9 cellular contexts compared by ENCODE assay signal in genomic region chr6:4778086-4778485, GRCh38. TPM values are rescaled to one million over a fixed set of nuclear protein-coding genes. Genes with fewer than 3 reads are reported as not detected.
DNase-seq lines count a peak whose midpoint lies in the region; ATAC-seq, FAIRE-seq and TF ChIP-seq lines count a peak whose summit lies in the region.
"Had no signal": no experiment of that assay in that cellular context is flagged by ENCODE, and none has a peak within 500 bp of the region (broad histone marks: within the 10 kb centered on the region; RNA-seq: fewer than 3 reads in every experiment).

No MANE protein-coding gene starts in this region.

- peaks cover 63% of the 10 kb centered on the region for H3K79me2 ChIP-seq in mammary epithelial cell (ENCODE audit: insufficient read depth, low read length)

- POLR2A ChIA-PET in IMR-90 (lab: Charles Lee; ENCODE audit: unreplicated experiment) = no interaction called here

- peaks cover 49% of the 10 kb centered on the region for H4K20me1 ChIP-seq in IMR-90 (ENCODE audit: insufficient read depth, low read length)
- H4K20me1 ChIP-seq in mammary epithelial cell (ENCODE audit: insufficient read depth, low read length) = no peaks in the 10 kb centered on the region

- H2BK15ac ChIP-seq in IMR-90 (ENCODE audit: low read depth, low read length) = no peak overlapping the region

- no peak for TF ChIP-seq POLR2A in IMR-90 (IDR thresholded peaks at IDR 0.05; ENCODE audit: low read depth, low read length)

- peak overlapping the region; percentile 57 for H3K27ac Mint-ChIP-seq in neural crest cell (ENCODE audit: unreplicated experiment)

- peaks cover 2% of the 10 kb centered on the region; the same call in 1 of the 2 replicates for H3K9me3 ChIP-seq in IMR-90 (ENCODE audit: control insufficient read depth, insufficient read depth, low read length)
- H3K9me3 ChIP-seq in mammary epithelial cell (replicated peaks; ENCODE audit: insufficient read depth, low read length) = peaks cover 16% of the 10 kb centered on the region

- peaks cover 2% of the 10 kb centered on the region; the same call in 1 of the 2 replicates for H3K9me1 ChIP-seq in IMR-90 (ENCODE audit: insufficient read depth, low read length)

- H2AK9ac ChIP-seq in IMR-90 (replicated peaks; ENCODE audit: low read depth, low read length, poor library complexity) = no peak overlapping the region

- TF ChIP-seq RAD21 in IMR-90 (IDR thresholded peaks at IDR 0.05; ENCODE audit: low read length) = no peak

- H3K23ac ChIP-seq in IMR-90 (ENCODE audit: low read depth, low read length) = 0 out of 2 replicates have a peak overlapping the region, but pooled peaks have one; percentile 21

- H3K79me1 ChIP-seq in IMR-90 (ENCODE audit: low read depth in 1 of 2, low read length in 2 of 2) = peaks cover 22 to 54% of the 10 kb centered on the region in 2 experiments

- H3K18ac ChIP-seq in IMR-90 (ENCODE audit: low read depth, low read length) = no peak overlapping the region

- in situ Hi-C loops in IMR-90 (cut with MboI; ENCODE audit: low sequenced_read_pairs) (no loop called here), mammary epithelial cell (cut with MboI; ENCODE audit: low sequenced_read_pairs in 2 of 2) (no loop called here)

- no peak overlapping the region for H3K14ac ChIP-seq in IMR-90 (replicated peaks; ENCODE audit: low read depth, low read length)

- CTCF ChIA-PET in IMR-90 (lab: Yijun Ruan, JAX) (no interaction called here), mammary epithelial cell (lab: Charles Lee; ENCODE audit: low non-redundant PET) (no interaction called here)

- TF ChIP-seq CTCF in IMR-90 (conservative IDR thresholded peaks at IDR 0.05; ENCODE audit: low read depth, low read length) (no peak), mammary epithelial cell (conservative IDR thresholded peaks at IDR 0.05 in 1 of 2, IDR thresholded peaks at IDR 0.05 in 1 of 2; ENCODE audit: extremely low read depth in 1 of 2, insufficient read depth in 1 of 2, low read depth in 1 of 2, low read length in 2 of 2) (no peak), neural crest cell (conservative IDR thresholded peaks at IDR 0.05) (no peak)

- H3K27ac ChIP-seq in IMR-90 (ENCODE audit: insufficient read depth, low read length) (no peak overlapping the region), mammary epithelial cell (ENCODE audit: insufficient read depth, low read depth, low read length) (peak overlapping the region; percentile 67)

- H3K4ac ChIP-seq in IMR-90 (ENCODE audit: low read depth, low read length) = no peak overlapping the region

- WGBS in IMR-90 (ENCODE audit: extremely low coverage in 2 of 2, insufficient read length in 1 of 2), 2 experiments = no CpG with 5 or more reads among the region's 1 CpG
- 94% methylated on average over 1 of the region's 1 CpG for WGBS in mammary epithelial cell (ENCODE audit: low coverage, missing lambda C conversion rate)

- H3K4me2 ChIP-seq in IMR-90 (ENCODE audit: low read depth, low read length) = peak overlapping the region; percentile 91
- peak overlapping the region; percentile 83 for H3K4me2 ChIP-seq in mammary epithelial cell (ENCODE audit: insufficient read depth, low read depth, low read length)

- no peak overlapping the region for H4K8ac ChIP-seq in IMR-90 (ENCODE audit: low read depth in 2 of 2, low read length in 2 of 2)

- H4K5ac ChIP-seq in IMR-90 (ENCODE audit: low read depth, low read length) = no peak overlapping the region

- no peak overlapping the region for H2BK5ac ChIP-seq in IMR-90 (ENCODE audit: low read depth, low read length, poor library complexity, severe bottlenecking)

- no peak overlapping the region for H2AFZ ChIP-seq in IMR-90 (replicated peaks; ENCODE audit: low read length, poor library complexity)
- H2AFZ ChIP-seq in mammary epithelial cell (ENCODE audit: low read depth, low read length) = no peak overlapping the region

- ATAC-seq in IMR-90 (ENCODE audit: low read depth) = no peak

- intact Hi-C loops in IMR-90 (cut with micrococcal nuclease) (loop anchor here (1.0 to 5.0 kb wide), 3 partner anchors 46 to 254 kb away; no protein-coding TSS in a partner anchor), mammary epithelial cell (cut with micrococcal nuclease) (loop anchor here (5.0 to 10.0 kb wide), 4 partner anchors 131 to 406 kb away; no protein-coding TSS in a partner anchor)

- no peak overlapping the region for H3K56ac ChIP-seq in IMR-90 (ENCODE audit: extremely low read depth, insufficient read depth, low read length)

- no peak overlapping the region for H2BK120ac ChIP-seq in IMR-90 (ENCODE audit: low read depth, low read length)

- H3K36me3 Mint-ChIP-seq in neural crest cell (ENCODE audit: low read depth) = peaks cover 19% of the 10 kb centered on the region

- peaks cover 43% of the 10 kb centered on the region for H3K4me1 Mint-ChIP-seq in neural crest cell

- no peak overlapping the region for H4K91ac ChIP-seq in IMR-90 (ENCODE audit: insufficient read depth, low read depth, low read length)

- H3K27me3 Mint-ChIP-seq in neural crest cell (ENCODE audit: low read depth) = peaks cover 26% of the 10 kb centered on the region

- no TSS peak for BruUV-seq in IMR-90 (replicated peaks; lab: Mats Ljungman, UMichigan)
- no TSS peak for BruUV-seq in mammary epithelial cell (replicated peaks; lab: Mats Ljungman, UMichigan)

- H2AK5ac ChIP-seq in IMR-90 (ENCODE audit: low read depth, low read length) = no peak overlapping the region; the same call in 1 of the 2 replicates

- H3K4me3 ChIP-seq in IMR-90 (ENCODE audit: insufficient read depth, low read depth, low read length) (no peak overlapping the region), mammary epithelial cell (replicated peaks in 1 of 3; ENCODE audit: insufficient read depth in 1 of 3, low read depth in 2 of 3, low read length in 3 of 3) (peak overlapping the region in 1 of 3 experiments; percentile 75)

- DNase-seq in EH (ENCODE audit: low read depth) (peak; percentile 35), IMR-90 (no peak), mammary epithelial cell (peak; percentile 62), neural crest cell (ENCODE audit: low read depth, low spot score) (no peak), ureter (ENCODE audit: low spot score) (no peak), activated gamma-delta T cell (lab: John Stamatoyannopoulos, UW) (no peak), NCI-H2196 treated with DMSO at 0.1 percent for 48 hours (lab: John Stamatoyannopoulos, UW; ENCODE audit: unreplicated experiment) (no peak), GM19239 (ENCODE audit: insufficient read length, low spot score) (no peak)

- H3K27me3 ChIP-seq in IMR-90 (ENCODE audit: control insufficient read depth, insufficient read depth, low read length) = peaks cover 3% of the 10 kb centered on the region
- no peaks in the 10 kb centered on the region for H3K27me3 ChIP-seq in mammary epithelial cell (ENCODE audit: insufficient read depth, low read length)

- H2BK20ac ChIP-seq in IMR-90 (ENCODE audit: low read depth, low read length) = no peak overlapping the region

- H3K36me3 ChIP-seq in IMR-90 (ENCODE audit: control insufficient read depth, insufficient read depth, low read length) (no peaks in the 10 kb centered on the region), mammary epithelial cell (ENCODE audit: insufficient read depth, low read length) (no peaks in the 10 kb centered on the region)

- no peak for FAIRE-seq in GM19239 (lab: Jason Lieb, UNC)
- FAIRE-seq: endometrium had no signal

- H3K9ac ChIP-seq in IMR-90 (ENCODE audit: low read depth, low read length) (no peak overlapping the region), mammary epithelial cell (ENCODE audit: insufficient read depth, low read length) (no peak overlapping the region)

- H3K4me3 Mint-ChIP-seq in neural crest cell = peak overlapping the region; percentile 86

- dilution Hi-C loops in IMR-90 (cut with HindIII; ENCODE audit: low sequenced_read_pairs, unreplicated experiment) = no loop called here
- dilution Hi-C loops in mammary epithelial cell (cut with HindIII; ENCODE audit: low sequenced_read_pairs) = no loop called here

- H3K4me1 ChIP-seq in IMR-90 (ENCODE audit: control insufficient read depth, insufficient read depth, low read length) (no peaks in the 10 kb centered on the region; the same call in 1 of the 2 replicates), mammary epithelial cell (ENCODE audit: insufficient read depth, low read length) (peaks cover 11% of the 10 kb centered on the region)

- H3K9me3 Mint-ChIP-seq in neural crest cell = peaks cover 9% of the 10 kb centered on the region

TF ChIP-seq in IMR-90, 13 proteins besides CTCF, POLR2A, EP300 and RAD21 (continues in another document):
- TF ChIP-seq FOS (IDR thresholded peaks at IDR 0.05; ENCODE audit: low read depth, low read length) (no peak), BHLHE40 (IDR thresholded peaks at IDR 0.05; ENCODE audit: low read depth, low read length) (no peak), SMC3 (IDR thresholded peaks at IDR 0.05; ENCODE audit: low read depth, low read length) (no peak), RFX5 (IDR thresholded peaks at IDR 0.05; ENCODE audit: low read depth, low read length) (no peak), MXI1 (IDR thresholded peaks at IDR 0.05; ENCODE audit: borderline replicate concordance, low read depth, low read length) (no peak), MAZ (IDR thresholded peaks at IDR 0.05; ENCODE audit: borderline replicate concordance, low read depth, low read length) (no peak), RCOR1 (IDR thresholded peaks at IDR 0.05; ENCODE audit: insufficient replicate concordance, low read length) (no peak), NFE2L2 (IDR thresholded peaks at IDR 0.05; ENCODE audit: low read depth, low read length) (no peak)
- TF ChIP-seq, protein P1, sequence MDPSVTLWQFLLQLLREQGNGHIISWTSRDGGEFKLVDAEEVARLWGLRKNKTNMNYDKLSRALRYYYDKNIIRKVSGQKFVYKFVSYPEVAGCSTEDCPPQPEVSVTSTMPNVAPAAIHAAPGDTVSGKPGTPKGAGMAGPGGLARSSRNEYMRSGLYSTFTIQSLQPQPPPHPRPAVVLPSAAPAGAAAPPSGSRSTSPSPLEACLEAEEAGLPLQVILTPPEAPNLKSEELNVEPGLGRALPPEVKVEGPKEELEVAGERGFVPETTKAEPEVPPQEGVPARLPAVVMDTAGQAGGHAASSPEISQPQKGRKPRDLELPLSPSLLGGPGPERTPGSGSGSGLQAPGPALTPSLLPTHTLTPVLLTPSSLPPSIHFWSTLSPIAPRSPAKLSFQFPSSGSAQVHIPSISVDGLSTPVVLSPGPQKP (IDR thresholded peaks at IDR 0.05; ENCODE audit: borderline replicate concordance, low read depth, low read length) = no peak

RNA-seq across cellular contexts. Expression of gene CDYL, which starts 1.9 kb away (rescaled TPM):
- total RNA-seq in IMR-90 (2012; rRNA removed) (72.2 and 92.1 TPM in 2 replicates), mammary epithelial cell (10 to 100 TPM; 47.7 to 49.7 TPM), neural crest cell (54.2 and 60.6 TPM in 2 replicates), ureter (68.2 TPM)
- polyA plus RNA-seq in IMR-90 (2012; rRNA removed) (14.2 and 15.3 TPM in 2 replicates), mammary epithelial cell (19.6 TPM)
- polyA plus RNA-seq in IMR-90 (2012; cell fraction: cytosol; rRNA removed) = 8.3 and 11.6 TPM in 2 replicates
- polyA plus RNA-seq in IMR-90 (2012; cell fraction: nucleus; rRNA removed; ENCODE audit: low replicate concordance) = 6.4 and 14.9 TPM in 2 replicates
- 64.8 TPM for polyA minus RNA-seq in mammary epithelial cell

Comparison
In these comparisons a context has a peak if more than half of its experiments do, and no peak if none do; other contexts are left out.
1. DNase-seq: peak in EH (single experiment) and mammary epithelial cell (single experiment); none in IMR-90 (single experiment), neural crest cell (single experiment), ureter (single experiment), activated gamma-delta T cell (single experiment), NCI-H2196 treated with DMSO at 0.1 percent for 48 hours (single experiment) and GM19239 (single experiment).